ENCODE assay signal across 8 cellular contexts in genomic region chr1:77282866-77283539, GRCh38. TPM values are rescaled to one million over a fixed set of nuclear protein-coding genes. Genes with fewer than 3 reads are reported as not detected.
DNase-seq lines count a peak whose midpoint lies in the region; ATAC-seq and TF ChIP-seq lines count a peak whose summit lies in the region.

No MANE protein-coding gene starts in this region.

- H3K36me3 Mint-ChIP-seq in GM23338 (ENCODE audit: low read depth) (no peaks in the 10 kb centered on the region), T-helper 17 cell (ENCODE audit: low read depth) (peaks cover 2% of the 10 kb centered on the region)

- no peaks in the 10 kb centered on the region; the same call in 1 of the 2 replicates for H3F3A ChIP-seq in GM23338 (replicated peaks; ENCODE audit: low read depth)

- peak overlapping the region; percentile 96 for H2AFZ ChIP-seq in GM23338

- intact Hi-C loops in dorsolateral prefrontal cortex (cut with DNase I), result loop anchor here (2.0 to 10.0 kb wide), 12 partner anchors 64 to 400 kb away; partner anchors contain the start of genes PIGK (in 2 of the 2) and ZZZ3 (in 2 of the 2)

- peak overlapping the region; percentile 52; the same call in 1 of the 2 replicates for H3K27ac ChIP-seq in GM23338 (ENCODE audit: low read depth)
- H3K27ac ChIP-seq in dorsolateral prefrontal cortex, result peak overlapping the region; percentile 60 to 98 (median 94)
- no peak overlapping the region for H3K27ac ChIP-seq in muscle layer of duodenum (ENCODE audit: low read length)
- no peak overlapping the region for H3K27ac ChIP-seq in thymus (ENCODE audit: low read depth)

- H3K4me3 ChIP-seq in GM23338 (peak overlapping the region; percentile 87), dorsolateral prefrontal cortex (peak overlapping the region; percentile 61 to 92 (median 82)), muscle layer of duodenum (ENCODE audit: low read depth in 1 of 2, low read length in 2 of 2) (peak overlapping the region; percentile 50 to 73), thymus (ENCODE audit: low read length) (peak overlapping the region; percentile 49)

- H3K4me3 Mint-ChIP-seq in GM23338 (peak overlapping the region; percentile 79), T-helper 17 cell (peak overlapping the region; percentile 87)

- 5% methylated on average over 22 of the region's 22 CpGs for WGBS in thymus

- DNase-seq in GM23338 (ENCODE audit: low spot score) (peak; percentile 85), T-helper 17 cell (no peak), dorsolateral prefrontal cortex (peak in 9 of 10 donors; percentile 16 to 60 (median 45)), 8988T (no peak), NCI-H187 (lab: John Stamatoyannopoulos, UW) (no peak), cerebellar cortex (ENCODE audit: low spot score) (no peak)

- ATAC-seq in GM23338, result peak; percentile 56
- peak; percentile 12 for ATAC-seq in T-helper 17 cell

- H3K27me3 ChIP-seq in GM23338 (ENCODE audit: insufficient read depth) (peaks cover 24% of the 10 kb centered on the region), dorsolateral prefrontal cortex (peaks cover 0 to 3% (median 0%) of the 10 kb centered on the region in 45 donors), muscle layer of duodenum (ENCODE audit: low read depth, low read length) (peaks cover 14% of the 10 kb centered on the region), thymus (ENCODE audit: control insufficient read depth, insufficient read depth) (peaks cover 31% of the 10 kb centered on the region)

- no peaks in the 10 kb centered on the region for H3K36me3 ChIP-seq in GM23338 (ENCODE audit: insufficient read depth)
- H3K36me3 ChIP-seq in muscle layer of duodenum (ENCODE audit: control insufficient read depth in 1 of 2, insufficient read depth in 2 of 2, low read length in 2 of 2), result no peaks in the 10 kb centered on the region
- no peaks in the 10 kb centered on the region for H3K36me3 ChIP-seq in thymus (ENCODE audit: control insufficient read depth, insufficient read depth)

- H3K27ac Mint-ChIP-seq in GM23338 (peak overlapping the region; percentile 45; the same call in 1 of the 2 replicates), T-helper 17 cell (no peak overlapping the region)

- no peaks in the 10 kb centered on the region for H4K20me1 ChIP-seq in GM23338 (replicated peaks; ENCODE audit: insufficient read depth)

- H3K4me2 ChIP-seq in GM23338, result peak overlapping the region; percentile 95

- H3K4me1 Mint-ChIP-seq in GM23338 (peaks cover 24% of the 10 kb centered on the region), T-helper 17 cell (peaks cover 24% of the 10 kb centered on the region)

- H3K9me3 Mint-ChIP-seq in GM23338, result no peaks in the 10 kb centered on the region

- H3K27me3 Mint-ChIP-seq in GM23338 (ENCODE audit: insufficient read depth, low read depth, poor library complexity), result peaks cover 22% of the 10 kb centered on the region
- peaks cover 42% of the 10 kb centered on the region for H3K27me3 Mint-ChIP-seq in T-helper 17 cell

- no peaks in the 10 kb centered on the region; the same call in 1 of the 2 replicates for H3K79me2 ChIP-seq in GM23338 (replicated peaks; ENCODE audit: insufficient read depth)

- no peaks in the 10 kb centered on the region for H3K9me2 ChIP-seq in GM23338 (ENCODE audit: insufficient read depth)

- H3K9me3 ChIP-seq in T-helper 17 cell (ENCODE audit: control insufficient read depth, low read length, poor library complexity, severe bottlenecking) (no peaks in the 10 kb centered on the region), muscle layer of duodenum (ENCODE audit: control insufficient read depth in 1 of 2, low read length in 2 of 2) (no peaks in the 10 kb centered on the region), thymus (ENCODE audit: control insufficient read depth) (no peaks in the 10 kb centered on the region)

- H3K4me1 ChIP-seq in GM23338 (ENCODE audit: insufficient read depth) (peaks cover 21% of the 10 kb centered on the region), muscle layer of duodenum (ENCODE audit: control insufficient read depth in 1 of 2, insufficient read depth in 2 of 2, low read length in 2 of 2) (peaks cover 0 to 13% of the 10 kb centered on the region in 2 donors), thymus (ENCODE audit: control insufficient read depth, insufficient read depth, low read length) (peaks cover 8% of the 10 kb centered on the region)

- no peak for TF ChIP-seq CTCF in GM23338 (conservative IDR thresholded peaks at IDR 0.05; ENCODE audit: low read depth in 2 of 2)
- no peak for TF ChIP-seq CTCF in dorsolateral prefrontal cortex (IDR thresholded peaks at IDR 0.05 in 54 of 56, conservative IDR thresholded peaks at IDR 0.05 in 2 of 56; ENCODE audit: low read depth in 1 of 56, partially characterized antibody in 56 of 56)

TF ChIP-seq in GM23338, 12 proteins besides CTCF, POLR2A, EP300 and RAD21 (continues in another document):
- no peak for TF ChIP-seq ZNF462 (CRISPR knock-in tag; IDR thresholded peaks at IDR 0.05)
- no peak; the same call in 1 of the 2 replicates for TF ChIP-seq POLR2AphosphoS5 (IDR thresholded peaks at IDR 0.05; ENCODE audit: low read depth)
- TF ChIP-seq ZNF114 (CRISPR knock-in tag; IDR thresholded peaks at IDR 0.05), result no peak
- TF ChIP-seq NANOG (IDR thresholded peaks at IDR 0.05; ENCODE audit: borderline replicate concordance), result no peak
- no peak for TF ChIP-seq ETS1 (IDR thresholded peaks at IDR 0.05)
- no peak for TF ChIP-seq ZNF331 (CRISPR knock-in tag; IDR thresholded peaks at IDR 0.05; ENCODE audit: low read depth)
- TF ChIP-seq EZH2phosphoT487 (IDR thresholded peaks at IDR 0.05; ENCODE audit: unreplicated experiment), result no peak

RNA-seq across cellular contexts. Expression of gene AK5, which starts 1.2 kb away (rescaled TPM):
- total RNA-seq in GM23338 (2014; rRNA removed; shearing (Covaris generic)), result 8.8 and 18.3 TPM in 2 replicates
- polyA plus RNA-seq in GM23338 (2016; fragmentation: Nextera tagmentation; extraction: Ambion mirVana) (8.1 and 12.2 TPM in 2 replicates), thymus (2.0 TPM)
- total RNA-seq in T-helper 17 cell (1 to 10 TPM; 2.7 to 5.5 TPM), dorsolateral prefrontal cortex (100 to 1,000 TPM in 118 of 120 experiments, 10 to 100 TPM in 2; 74.1 to 345 (median 270) TPM)

Comparison
In these comparisons a context has a peak if more than half of its experiments do, and no peak if none do; other contexts are left out.
1. DNase-seq: peak in GM23338 (single experiment) and dorsolateral prefrontal cortex (9 of 10); none in T-helper 17 cell (0 of 3), 8988T (single experiment), NCI-H187 (0 of 2) and cerebellar cortex (single experiment).
2. H3K27ac ChIP-seq: peak in GM23338 (single experiment) and dorsolateral prefrontal cortex (59 of 59); none in muscle layer of duodenum (single experiment) and thymus (single experiment).
3. Peak in every context shown above with its lines, with median percentiles within 50 percentile points of each other: H3K4me3 ChIP-seq.